Comparison of ENCODE assay signal across 12 cellular contexts in genomic region chr10:69336952-69337311, GRCh38. TPM values are rescaled to one million over a fixed set of nuclear protein-coding genes. Genes with fewer than 3 reads are reported as not detected.
DNase-seq lines count a peak whose midpoint lies in the region; ATAC-seq and TF ChIP-seq lines count a peak whose summit lies in the region.
"Had no signal": no experiment of that assay in that cellular context is flagged by ENCODE, and none has a peak within 500 bp of the region (broad histone marks: within the 10 kb centered on the region; RNA-seq: fewer than 3 reads in every experiment).

No MANE protein-coding gene starts in this region.

- H3K36me3 ChIP-seq in psoas muscle (ENCODE audit: insufficient read depth in 1 of 2, low read depth in 1 of 2) (no peaks in the 10 kb centered on the region), HAP-1 (replicated peaks) (no peaks in the 10 kb centered on the region)

- peaks cover 60% of the 10 kb centered on the region for H3K4me1 ChIP-seq in foreskin keratinocyte
- peaks cover 84% of the 10 kb centered on the region for H3K4me1 ChIP-seq in psoas muscle
- peaks cover 24% of the 10 kb centered on the region for H3K4me1 ChIP-seq in HAP-1

- no peak for DNase-seq in AG04450 (ENCODE audit: low read depth, low spot score)
- DNase-seq in RWPE1 (ENCODE audit: low spot score), result no peak
- DNase-seq in foreskin keratinocyte, result no peak
- no peak for DNase-seq in psoas muscle
- no peak for DNase-seq in activated CD4-positive, alpha-beta T cell treated with anti-CD3 and anti-CD28 coated beads, Interleukin-2, amount 50 U/mL, for 4 hours
- DNase-seq in NCI-H2029 treated with DMSO at 0.1 percent for 48 hours (lab: John Stamatoyannopoulos, UW), result no peak
- no peak for DNase-seq in GM03348 (ENCODE audit: low spot score)
- DNase-seq in HAP-1 (ENCODE audit: low spot score in 2 of 2), result no peak
- DNase-seq: activated T-cell treated with anti-CD3 and anti-CD28 coated beads, Interleukin-2, amount 50 U/mL, for 1 hour; central memory CD4-positive, alpha-beta T cell; stimulated activated CD4-positive, alpha-beta T cell treated with anti-CD3 and anti-CD28 coated beads, Interleukin-15, amount 100 ng/mL, for 24 hours had no signal

- intact Hi-C loops in psoas muscle (cut with DNase I), result no loop called here

- CTCF ChIA-PET in AG04450 (lab: Charles Lee) (interaction anchor here (0.7 to 1.4 kb wide), 2 partner anchors 47 to 71 kb away, joined by 5 to 7 read pairs; no protein-coding TSS in a partner anchor), RWPE1 (lab: Yijun Ruan, JAX) (interaction anchor here (1.1 to 1.5 kb wide), 2 partner anchors 10 to 15 kb away, joined by 3 read pairs; no protein-coding TSS in a partner anchor)

- in situ Hi-C loops in HAP-1 (cut with MboI; ENCODE audit: low sequenced_read_pairs), result no loop called here

- H3K27ac ChIP-seq in AG04450 (ENCODE audit: low read depth, low read length) (peak overlapping the region; percentile 48), RWPE1 (peak overlapping the region; percentile 99), foreskin keratinocyte (peak overlapping the region; percentile 15), psoas muscle (peak overlapping the region; percentile 43)
- H3K27ac ChIP-seq: C4-2B had no signal

- ATAC-seq in foreskin keratinocyte (no peak), psoas muscle (no peak)

- POLR2A ChIA-PET in AG04450 (lab: Yijun Ruan, JAX), result interaction anchor here (0.6 to 0.9 kb wide), 2 partner anchors 9 to 11 kb away, joined by 3 to 4 read pairs; no protein-coding TSS in a partner anchor
- POLR2A ChIA-PET in RWPE1 (lab: Yijun Ruan, JAX; ENCODE audit: low non-redundant PET), result interaction anchor here (1.9 kb wide), 1 partner anchor 9 kb away, joined by 7 read pairs; no protein-coding TSS in a partner anchor

- WGBS in psoas muscle, 3 donors, result 80 to 95% (median 90%) methylated on average over 2 of the region's 2 CpGs

- H3K4me3 ChIP-seq in AG04450 (ENCODE audit: low read depth, low read length) (no peak overlapping the region), psoas muscle (no peak overlapping the region), HAP-1 (no peak overlapping the region)

- no peaks in the 10 kb centered on the region for H3K9me3 ChIP-seq in AG04450 (ENCODE audit: control insufficient read depth, insufficient read depth, low read length)
- H3K9me3 ChIP-seq in psoas muscle, result no peaks in the 10 kb centered on the region
- no peaks in the 10 kb centered on the region for H3K9me3 ChIP-seq in HAP-1

- TF ChIP-seq CTCF in AG04450 (IDR thresholded peaks at IDR 0.05; ENCODE audit: low read depth, low read length) (no peak), RWPE1 (conservative IDR thresholded peaks at IDR 0.05; ENCODE audit: low read depth) (no peak), foreskin keratinocyte (conservative IDR thresholded peaks at IDR 0.05) (no peak), psoas muscle (IDR thresholded peaks at IDR 0.05) (no peak)

- no peaks in the 10 kb centered on the region for H3K27me3 ChIP-seq in AG04450 (ENCODE audit: control insufficient read depth, insufficient read depth, low read length)
- H3K27me3 ChIP-seq in foreskin keratinocyte, result no peaks in the 10 kb centered on the region
- H3K27me3 ChIP-seq in psoas muscle (ENCODE audit: insufficient read depth in 3 of 3, low read length in 2 of 3), result no peaks in the 10 kb centered on the region
- no peaks in the 10 kb centered on the region for H3K27me3 ChIP-seq in HAP-1 (ENCODE audit: low read depth)

RNA-seq across cellular contexts. Expression of gene HK1, which starts 58.6 kb away (rescaled TPM):
- 31.9 and 37.4 TPM in 2 replicates for polyA plus RNA-seq in AG04450 (2011; rRNA removed)
- 51.6 and 57.3 TPM in 2 replicates for polyA minus RNA-seq in AG04450 (2011; rRNA and poly(A)+ RNA removed)
- 73.2 and 109 TPM in 2 replicates for total RNA-seq in foreskin keratinocyte
- polyA plus RNA-seq in foreskin keratinocyte, result 57.8 and 79.6 TPM in 2 replicates
- total RNA-seq in psoas muscle, result 100 to 1,000 TPM; 212 to 336 (median 261) TPM
- polyA plus RNA-seq in psoas muscle, result 100 to 1,000 TPM; 134 to 254 (median 216) TPM

Comparison
In these comparisons a context has a peak if more than half of its experiments do, and no peak if none do; other contexts are left out.
1. H3K27ac ChIP-seq: peak in every context shown above with its lines; median percentile 99 in RWPE1; 48 in AG04450; 43 in psoas muscle; 15 in foreskin keratinocyte.